In the genomic region with DNA sequence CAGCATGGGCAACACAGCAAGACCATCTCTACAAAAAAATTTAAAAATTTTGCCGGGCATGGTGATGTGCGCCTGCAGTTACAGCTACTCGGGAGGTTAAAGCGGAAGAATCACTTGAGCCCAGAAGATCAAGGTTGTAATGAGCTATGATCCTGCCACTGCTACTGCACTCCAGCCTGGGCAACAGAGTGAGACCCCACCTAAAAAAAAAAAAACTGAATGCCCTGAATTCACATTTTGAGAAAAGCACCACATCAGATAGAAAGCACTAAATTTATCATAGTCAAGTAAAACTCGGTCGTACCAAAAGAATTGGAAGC, we compare ENCODE assay signal across 24 cellular contexts.
"Had no signal": no experiment of that assay in that cellular context is flagged by ENCODE, and none has a peak within 500 bp of the region (broad histone marks: within the 10 kb centered on the region; RNA-seq: fewer than 3 reads in every experiment).

No MANE protein-coding gene starts in this region.

- H3K4me2 ChIP-seq: hepatocyte had no signal

- H3K9me3 ChIP-seq: esophagus muscularis mucosa, neutrophil, pancreas had no signal

- H3K27ac ChIP-seq: brain microvascular endothelial cell, esophagus muscularis mucosa, hepatocyte, left lung, neutrophil, pancreas, psoas muscle, right atrium auricular region, upper lobe of right lung had no signal

- ATAC-seq: activated T-cell treated with anti-CD3 and anti-CD28 coated beads, Interleukin-2, amount 50 U/mL, for 4 hours; left lung; naive thymus-derived CD4-positive, alpha-beta T cell; psoas muscle; upper lobe of right lung had no signal

- H3K36me3 ChIP-seq: upper lobe of right lung had no signal

- H3K27me3 ChIP-seq: brain microvascular endothelial cell, esophagus muscularis mucosa, hepatocyte, left lung, neutrophil, pancreas, right atrium auricular region, upper lobe of right lung had no signal

- H3K4me3 ChIP-seq: esophagus muscularis mucosa, hepatocyte, left lung, lung, pancreas, psoas muscle, right atrium auricular region, upper lobe of right lung had no signal

- H2AFZ ChIP-seq: hepatocyte had no signal

- H3K4me3 Mint-ChIP-seq: activated naive CD4-positive, alpha-beta T cell treated with anti-CD3 and anti-CD28 coated beads for 36 hours; activated T-cell treated with anti-CD3 and anti-CD28 coated beads, Interleukin-2, amount 50 U/mL, for 4 hours had no signal

- DNase-seq: activated CD4-positive, alpha-beta T cell treated with anti-CD3 and anti-CD28 coated beads for 4 hours; activated CD4-positive, alpha-beta T cell treated with anti-CD3 and anti-CD28 coated beads, Interleukin-2, amount 50 U/mL, for 48 hours; activated CD8-positive, alpha-beta memory T cell treated with anti-CD3 and anti-CD28 coated beads, Interleukin-2, amount 50 U/mL, for 48 hours; activated naive CD4-positive, alpha-beta T cell treated with anti-CD3 and anti-CD28 coated beads for 36 hours; activated T-cell treated with anti-CD3 and anti-CD28 coated beads, Interleukin-2, amount 50 U/mL, for 4 hours; anterior cingulate cortex; brain microvascular endothelial cell; central memory CD4-positive, alpha-beta T cell; effector memory CD4-positive, alpha-beta T cell; glutamatergic neuron; kidney glomerular epithelial cell; left lung; naive thymus-derived CD4-positive, alpha-beta T cell; pancreas; psoas muscle; stimulated activated CD4-positive, alpha-beta T cell treated with anti-CD3 and anti-CD28 coated beads, Interleukin-4, amount 100 ng/mL, for 24 hours; stimulated activated naive CD4-positive, alpha-beta T cell treated with Interleukin-2 at 50 U/mL for 16 hours; T-helper 9 cell; upper lobe of right lung had no signal

- H3K4me1 ChIP-seq: left lung had no signal

- H3K27me3 Mint-ChIP-seq: naive thymus-derived CD4-positive, alpha-beta T cell had no signal

- H3K27ac Mint-ChIP-seq: activated naive CD4-positive, alpha-beta T cell treated with anti-CD3 and anti-CD28 coated beads for 36 hours had no signal
